ENCODE assay signal across 13 cellular contexts in genomic region chr9:98726735-98727134, GRCh38. TPM values are rescaled to one million over a fixed set of nuclear protein-coding genes. Genes with fewer than 3 reads are reported as not detected.
DNase-seq lines count a peak whose midpoint lies in the region; ATAC-seq, FAIRE-seq and TF ChIP-seq lines count a peak whose summit lies in the region.
"Had no signal": no experiment of that assay in that cellular context is flagged by ENCODE, and none has a peak within 500 bp of the region (broad histone marks: within the 10 kb centered on the region; RNA-seq: fewer than 3 reads in every experiment).

No MANE protein-coding gene starts in this region.

- H3K27ac ChIP-seq in pancreas (no peak overlapping the region), thyroid gland (no peak overlapping the region)
- H3K27ac ChIP-seq: sigmoid colon had no signal

- 41 to 46% methylated on average over 5 of the region's 5 CpGs for WGBS in pancreas, 2 donors
- WGBS in thyroid gland, 2 donors = 68 to 78% methylated on average over 5 of the region's 5 CpGs

- H3K4me1 ChIP-seq in pancreas (no peaks in the 10 kb centered on the region), thyroid gland (no peaks in the 10 kb centered on the region)

- H3K27me3 ChIP-seq in pancreas (peaks cover 0 to 3% (median 0%) of the 10 kb centered on the region in 4 donors), thyroid gland (no peaks in the 10 kb centered on the region)

- H3K4me3 ChIP-seq in pancreas (no peak overlapping the region), thyroid gland (replicated peaks in 1 of 3) (no peak overlapping the region)
- H3K4me3 ChIP-seq: sigmoid colon had no signal

- H3K36me3 ChIP-seq in pancreas (no peaks in the 10 kb centered on the region), thyroid gland (no peaks in the 10 kb centered on the region)
- H3K36me3 ChIP-seq: sigmoid colon had no signal

- DNase-seq in GM04504 (ENCODE audit: low read depth) (peak; percentile 30), NCI-H1694 treated with DMSO at 0.1 percent for 48 hours (lab: John Stamatoyannopoulos, UW) (peak; percentile 19), fibroblast of gingiva (ENCODE audit: low read depth) (peak; percentile 31), pancreas (no peak), inferior parietal cortex (ENCODE audit: extremely low spot score) (no peak), thyroid gland (no peak)
- DNase-seq: activated B cell treated with CpG ODN at 0.5 μM for 24 hours; activated naive CD4-positive, alpha-beta T cell; effector memory CD4-positive, alpha-beta T cell; PC-3; sigmoid colon had no signal

- no peaks in the 10 kb centered on the region for H3K9me3 ChIP-seq in pancreas
- no peaks in the 10 kb centered on the region for H3K9me3 ChIP-seq in thyroid gland

- peak in 3 of 4 donors; percentile 32 to 56 (median 41) for ATAC-seq in pancreas
- ATAC-seq in GM18870 (IDR thresholded peaks at IDR 0.05; ENCODE audit: unreplicated experiment) = no peak
- ATAC-seq: PC-3 had no signal

- no peak for TF ChIP-seq POLR2A in thyroid gland (IDR thresholded peaks at IDR 0.05)

- FAIRE-seq in pancreas (lab: Jason Lieb, UNC) = no peak
- FAIRE-seq: GM19239 had no signal

- intact Hi-C loops in pancreas (cut with DNase I) (no loop called here), thyroid gland (cut with DNase I) (no loop called here)

- no peak for TF ChIP-seq CTCF in pancreas (IDR thresholded peaks at IDR 0.05)
- TF ChIP-seq CTCF in thyroid gland (IDR thresholded peaks at IDR 0.05) = no peak

RNA-seq across cellular contexts. Expression of gene GABBR2, which starts 18.0 kb away (rescaled TPM):
- total RNA-seq in pancreas (under 1 TPM in 3 of 6 donors, not detected in 3; 0.04 to 0.14 (median 0.09) TPM), thyroid gland (10 to 100 TPM in 2 of 4 donors, 1 to 10 TPM in 2; 2.4 to 13.6 (median 10.0) TPM)
- under 1 TPM in 1 of 2 donors, not detected in 1; 0.04 TPM for polyA plus RNA-seq in pancreas
- total RNA-seq: activated B cell treated with CpG ODN at 0.5 μM for 24 hours had no signal

Comparison
In these comparisons a context has a peak if more than half of its experiments do, and no peak if none do; other contexts are left out.
1. DNase-seq: peak in GM04504 (single experiment), NCI-H1694 treated with DMSO at 0.1 percent for 48 hours (single experiment) and fibroblast of gingiva (single experiment); none in pancreas (0 of 6), inferior parietal cortex (single experiment) and thyroid gland (0 of 2).